Comparison of ENCODE assay signal across 1 cellular context in genomic region chr5:39074009-39074886, GRCh38.
A peak's percentile ranks its signal among the peaks of the same experiment; 100 is the strongest.
TF ChIP-seq lines count a peak whose summit lies in the region.

TSS of gene RICTOR (minus strand) at chr5:39074399. CDS start at chr5:39074377, 22 bp downstream.

TF ChIP-seq in HepG2, 621 proteins besides CTCF, POLR2A, EP300 and RAD21 (continued from another document and continues in another):
- 0 out of 2 replicates have a peak, but pooled peaks have one; percentile 66 for TF ChIP-seq AHDC1 (CRISPR knock-in tag; IDR thresholded peaks at IDR 0.05; ENCODE audit: borderline replicate concordance)
- peak; percentile 62; the same call in 1 of the 2 replicates for TF ChIP-seq TFDP2 (CRISPR knock-in tag; IDR thresholded peaks at IDR 0.05)
- no peak for TF ChIP-seq ZHX1 (CRISPR knock-in tag; IDR thresholded peaks at IDR 0.05; ENCODE audit: low read depth)
- no peak for TF ChIP-seq RBAK (CRISPR knock-in tag; IDR thresholded peaks at IDR 0.05)
- no peak for TF ChIP-seq TSC22D2 (CRISPR knock-in tag; IDR thresholded peaks at IDR 0.05; ENCODE audit: borderline replicate concordance)
- no peak for TF ChIP-seq MXI1 (IDR thresholded peaks at IDR 0.05; ENCODE audit: borderline replicate concordance, low read depth, low read length)
- no peak for TF ChIP-seq ZNF781 (CRISPR knock-in tag; IDR thresholded peaks at IDR 0.05; ENCODE audit: borderline replicate concordance, not compliant biosample characterization)
- no peak for TF ChIP-seq MTA3 (CRISPR knock-in tag; IDR thresholded peaks at IDR 0.05)
- no peak for TF ChIP-seq NFE2L2 (IDR thresholded peaks at IDR 0.05; ENCODE audit: low read length)
- 0 out of 2 replicates have a peak, but pooled peaks have one; percentile 14 for TF ChIP-seq SKIL (CRISPR knock-in tag; IDR thresholded peaks at IDR 0.05; ENCODE audit: borderline replicate concordance)
- no peak for TF ChIP-seq MAFF (IDR thresholded peaks at IDR 0.05; ENCODE audit: low read depth, low read length)
- no peak for TF ChIP-seq ADNP (CRISPR knock-in tag; IDR thresholded peaks at IDR 0.05)
- no peak for TF ChIP-seq ZNF644 (CRISPR knock-in tag; IDR thresholded peaks at IDR 0.05; ENCODE audit: low read depth)
- TF ChIP-seq ZNF850 (CRISPR knock-in tag; conservative IDR thresholded peaks at IDR 0.05), result no peak
- TF ChIP-seq ZMYM3 (CRISPR knock-in tag; IDR thresholded peaks at IDR 0.05), result no peak
- TF ChIP-seq KDM5B (CRISPR knock-in tag; IDR thresholded peaks at IDR 0.05; ENCODE audit: borderline replicate concordance), result peak; percentile 58; the same call in 1 of the 2 replicates
- TF ChIP-seq ATRX (CRISPR knock-in tag; IDR thresholded peaks at IDR 0.05; ENCODE audit: borderline replicate concordance), result no peak
- TF ChIP-seq SIN3A (IDR thresholded peaks at IDR 0.05; ENCODE audit: borderline replicate concordance, low read depth, low read length), result no peak
- no peak for TF ChIP-seq ZNF20 (CRISPR knock-in tag; IDR thresholded peaks at IDR 0.05)
- TF ChIP-seq CCAR2 (optimal IDR thresholded peaks at IDR 0.05; ENCODE audit: low read depth, low read length), result no peak
- TF ChIP-seq ZMAT5 (CRISPR knock-in tag; IDR thresholded peaks at IDR 0.05; ENCODE audit: borderline replicate concordance, low read depth), result no peak
- no peak for TF ChIP-seq SP1 (IDR thresholded peaks at IDR 0.05)
- TF ChIP-seq SP1 (CRISPR knock-in tag; IDR thresholded peaks at IDR 0.05), result peak; percentile 37; the same call in 1 of the 2 replicates
- TF ChIP-seq GLMP (CRISPR knock-in tag; IDR thresholded peaks at IDR 0.05; ENCODE audit: borderline replicate concordance), result no peak
- 0 out of 2 replicates have a peak, but pooled peaks have one; percentile 48 for TF ChIP-seq TOPORS (CRISPR knock-in tag; IDR thresholded peaks at IDR 0.05)
- peak; percentile 53; the same call in 1 of the 2 replicates for TF ChIP-seq ZNF335 (CRISPR knock-in tag; IDR thresholded peaks at IDR 0.05)
- TF ChIP-seq NFAT5 (CRISPR knock-in tag; IDR thresholded peaks at IDR 0.05), result 0 out of 2 replicates have a peak, but pooled peaks have one; percentile 13
- TF ChIP-seq SP4 (CRISPR knock-in tag; IDR thresholded peaks at IDR 0.05), result 0 out of 2 replicates have a peak, but pooled peaks have one; percentile 11
- TF ChIP-seq JUN (CRISPR knock-in tag; IDR thresholded peaks at IDR 0.05), result no peak
- no peak for TF ChIP-seq ZNF121 (CRISPR knock-in tag; IDR thresholded peaks at IDR 0.05)
- peak; percentile 44; the same call in 1 of the 2 replicates for TF ChIP-seq ZC3H4 (CRISPR knock-in tag; IDR thresholded peaks at IDR 0.05; ENCODE audit: borderline replicate concordance)
- no peak for TF ChIP-seq FUBP1 (CRISPR knock-in tag; IDR thresholded peaks at IDR 0.05; ENCODE audit: borderline replicate concordance)
- no peak for TF ChIP-seq TEAD3 (CRISPR knock-in tag; optimal IDR thresholded peaks at IDR 0.05; ENCODE audit: borderline replicate concordance)
- peak; percentile 46; the same call in 1 of the 2 replicates for TF ChIP-seq SNAI1 (CRISPR knock-in tag; IDR thresholded peaks at IDR 0.05; ENCODE audit: borderline replicate concordance)
- peak; percentile 61; the same call in 1 of the 2 replicates for TF ChIP-seq HES4 (CRISPR knock-in tag; IDR thresholded peaks at IDR 0.05; ENCODE audit: borderline replicate concordance)
- no peak for TF ChIP-seq KDM6A (CRISPR knock-in tag; IDR thresholded peaks at IDR 0.05; ENCODE audit: low read depth)
- no peak for TF ChIP-seq RORA (CRISPR knock-in tag; IDR thresholded peaks at IDR 0.05)
- peak; percentile 71; the same call in 1 of the 2 replicates for TF ChIP-seq ZSCAN30 (CRISPR knock-in tag; IDR thresholded peaks at IDR 0.05)
